In the genomic region with DNA sequence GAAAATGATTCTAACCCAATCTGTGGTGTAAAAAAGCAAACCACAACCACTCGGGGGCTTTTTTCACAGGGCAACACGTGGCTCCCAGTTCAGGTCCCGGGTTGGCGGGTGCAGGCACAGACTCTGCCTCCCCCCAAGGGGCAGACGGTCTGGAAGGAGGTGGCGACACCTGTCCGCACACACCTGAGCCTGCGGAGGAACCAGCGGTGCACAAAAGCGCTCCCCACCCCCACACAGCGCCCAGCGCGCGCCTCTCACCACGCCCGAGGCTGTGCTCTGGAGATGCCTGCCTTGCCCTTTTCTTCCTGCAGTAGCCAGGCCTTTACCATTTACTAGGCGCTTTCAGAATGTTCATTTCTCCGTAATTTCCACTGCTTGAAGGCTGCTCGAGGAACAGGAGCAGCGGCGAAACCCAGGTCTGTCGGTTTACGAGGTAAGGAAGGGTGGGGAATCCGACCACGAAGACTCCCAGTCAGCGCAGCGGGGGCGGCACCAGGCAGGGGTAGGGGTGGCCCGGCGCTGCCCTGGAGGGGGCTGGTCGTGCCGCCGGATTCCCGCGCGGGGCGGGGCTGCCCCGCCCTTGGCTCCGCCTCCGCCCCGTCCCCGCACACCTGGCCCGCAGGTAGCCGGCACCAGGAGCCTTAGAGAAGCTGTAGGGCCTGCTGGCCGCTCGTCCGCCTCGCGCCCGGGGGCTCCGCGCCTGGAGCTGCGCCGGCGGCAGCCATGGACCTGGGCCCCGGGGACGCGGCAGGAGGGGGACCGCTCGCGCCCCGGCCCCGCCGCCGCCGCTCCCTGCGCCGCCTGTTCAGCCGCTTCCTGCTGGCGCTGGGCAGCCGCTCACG, we compare ENCODE assay signal across 8 cellular contexts. TPM values are rescaled to one million over a fixed set of nuclear protein-coding genes. Genes with fewer than 3 reads are reported as not detected.
A peak's percentile ranks its signal among the peaks of the same experiment; 100 is the strongest.
DNase-seq lines count a peak whose midpoint lies in the region; ATAC-seq, FAIRE-seq and TF ChIP-seq lines count a peak whose summit lies in the region.

A gene with protein sequence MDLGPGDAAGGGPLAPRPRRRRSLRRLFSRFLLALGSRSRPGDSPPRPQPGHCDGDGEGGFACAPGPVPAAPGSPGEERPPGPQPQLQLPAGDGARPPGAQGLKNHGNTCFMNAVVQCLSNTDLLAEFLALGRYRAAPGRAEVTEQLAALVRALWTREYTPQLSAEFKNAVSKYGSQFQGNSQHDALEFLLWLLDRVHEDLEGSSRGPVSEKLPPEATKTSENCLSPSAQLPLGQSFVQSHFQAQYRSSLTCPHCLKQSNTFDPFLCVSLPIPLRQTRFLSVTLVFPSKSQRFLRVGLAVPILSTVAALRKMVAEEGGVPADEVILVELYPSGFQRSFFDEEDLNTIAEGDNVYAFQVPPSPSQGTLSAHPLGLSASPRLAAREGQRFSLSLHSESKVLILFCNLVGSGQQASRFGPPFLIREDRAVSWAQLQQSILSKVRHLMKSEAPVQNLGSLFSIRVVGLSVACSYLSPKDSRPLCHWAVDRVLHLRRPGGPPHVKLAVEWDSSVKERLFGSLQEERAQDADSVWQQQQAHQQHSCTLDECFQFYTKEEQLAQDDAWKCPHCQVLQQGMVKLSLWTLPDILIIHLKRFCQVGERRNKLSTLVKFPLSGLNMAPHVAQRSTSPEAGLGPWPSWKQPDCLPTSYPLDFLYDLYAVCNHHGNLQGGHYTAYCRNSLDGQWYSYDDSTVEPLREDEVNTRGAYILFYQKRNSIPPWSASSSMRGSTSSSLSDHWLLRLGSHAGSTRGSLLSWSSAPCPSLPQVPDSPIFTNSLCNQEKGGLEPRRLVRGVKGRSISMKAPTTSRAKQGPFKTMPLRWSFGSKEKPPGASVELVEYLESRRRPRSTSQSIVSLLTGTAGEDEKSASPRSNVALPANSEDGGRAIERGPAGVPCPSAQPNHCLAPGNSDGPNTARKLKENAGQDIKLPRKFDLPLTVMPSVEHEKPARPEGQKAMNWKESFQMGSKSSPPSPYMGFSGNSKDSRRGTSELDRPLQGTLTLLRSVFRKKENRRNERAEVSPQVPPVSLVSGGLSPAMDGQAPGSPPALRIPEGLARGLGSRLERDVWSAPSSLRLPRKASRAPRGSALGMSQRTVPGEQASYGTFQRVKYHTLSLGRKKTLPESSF (plus strand): TSS at position 608 of the 842 bp plus-strand sequence. CDS start 116 bp downstream, at position 724.

- no peaks in the 10 kb centered on the region for H3K36me3 Mint-ChIP-seq in CD4-positive, alpha-beta T cell (ENCODE audit: low read depth)
- H3K36me3 Mint-ChIP-seq in central memory CD8-positive, alpha-beta T cell (ENCODE audit: insufficient read depth): no peaks in the 10 kb centered on the region

- no peaks in the 10 kb centered on the region for H3K9me3 Mint-ChIP-seq in CD4-positive, alpha-beta T cell
- no peaks in the 10 kb centered on the region for H3K9me3 Mint-ChIP-seq in central memory CD8-positive, alpha-beta T cell

- peaks cover 12% of the 10 kb centered on the region for H3F3A ChIP-seq in GM23248 (ENCODE audit: insufficient read depth)

- no peak for FAIRE-seq in RCC 7860 (lab: Jason Lieb, UNC)

- WGBS in GM23248 (ENCODE audit: low coverage in 1 of 2, low lambda C conversion rate in 2 of 2, missing lambda C conversion rate in 2 of 2), 2 experiments: 2 to 4% methylated on average over 44 to 52 of the region's 72 CpGs
- no CpG with 5 or more reads among the region's 72 CpGs for WGBS in right lobe of liver (ENCODE audit: insufficient coverage, low coverage, low lambda C conversion rate, missing lambda C conversion rate)
- WGBS in stomach, 5 donors: 0 to 2% (median 0%) methylated on average over 4 to 72 of the region's 72 CpGs

- H3K4me1 Mint-ChIP-seq in CD4-positive, alpha-beta T cell (ENCODE audit: low read depth): peaks cover 14% of the 10 kb centered on the region
- H3K4me1 Mint-ChIP-seq in central memory CD8-positive, alpha-beta T cell: peaks cover 16% of the 10 kb centered on the region

- H3K27ac ChIP-seq in CD4-positive, alpha-beta T cell (ENCODE audit: low read depth, low read length): no peak within 1 kb of the TSS
- H3K27ac ChIP-seq in GM23248: no peak within 1 kb of the TSS
- peak within 1 kb of the TSS; percentile 73 to 92 (median 85) for H3K27ac ChIP-seq in right lobe of liver
- peak within 1 kb of the TSS; percentile 88 to 99 (median 93) for H3K27ac ChIP-seq in stomach

- H3K79me2 ChIP-seq in GM23248 (ENCODE audit: insufficient read depth): no peaks in the 10 kb centered on the region

- in situ Hi-C loops in GM23248 (cut with MboI): loop anchor here (5.0 kb wide), 1 partner anchor 53 kb away; no protein-coding TSS in a partner anchor

- peaks cover 66% of the 10 kb centered on the region for H3K27me3 Mint-ChIP-seq in CD4-positive, alpha-beta T cell
- H3K27me3 Mint-ChIP-seq in central memory CD8-positive, alpha-beta T cell: peaks cover 73% of the 10 kb centered on the region

- TF ChIP-seq CTCF in CD4-positive, alpha-beta T cell (IDR thresholded peaks at IDR 0.05): no peak
- TF ChIP-seq CTCF in right lobe of liver (IDR thresholded peaks at IDR 0.05) (no peak), stomach (IDR thresholded peaks at IDR 0.05) (peak in 1 of 7 experiments; percentile 3)

- H3K4me3 Mint-ChIP-seq in CD4-positive, alpha-beta T cell: peak within 1 kb of the TSS; percentile 82
- peak within 1 kb of the TSS; percentile 73 for H3K4me3 Mint-ChIP-seq in central memory CD8-positive, alpha-beta T cell

- peak; percentile 60 for TF ChIP-seq POLR2A in right lobe of liver (IDR thresholded peaks at IDR 0.05)
- no peak for TF ChIP-seq POLR2A in stomach (IDR thresholded peaks at IDR 0.05)

- intact Hi-C loops in CD4-positive, alpha-beta T cell (cut with DNase I, micrococcal nuclease): no loop called here
- intact Hi-C loops in right lobe of liver (cut with DNase I): no loop called here
- intact Hi-C loops in stomach (cut with DNase I; ENCODE audit: low total_unique reads): no loop called here

- peaks cover 44% of the 10 kb centered on the region for H3K27me3 ChIP-seq in CD4-positive, alpha-beta T cell (ENCODE audit: control insufficient read depth, insufficient read depth, low read length)
- H3K27me3 ChIP-seq in GM23248 (replicated peaks; ENCODE audit: insufficient read depth): peaks cover 14% of the 10 kb centered on the region
- no peaks in the 10 kb centered on the region for H3K27me3 ChIP-seq in right lobe of liver
- H3K27me3 ChIP-seq in stomach: peaks cover 0 to 57% (median 17%) of the 10 kb centered on the region in 3 donors

- ATAC-seq in CD4-positive, alpha-beta T cell (ENCODE audit: poor library complexity): peak; percentile 32
- peak; percentile 24 for ATAC-seq in central memory CD8-positive, alpha-beta T cell (replicated peaks; ENCODE audit: extremely low read depth, poor library complexity, severe bottlenecking)
- peak; percentile 67 to 87 (median 76) for ATAC-seq in right lobe of liver
- ATAC-seq in HG03432 (IDR thresholded peaks at IDR 0.05; ENCODE audit: unreplicated experiment): no peak

- no peaks in the 10 kb centered on the region for H3K9me3 ChIP-seq in CD4-positive, alpha-beta T cell (ENCODE audit: control insufficient read depth, low read length)
- H3K9me3 ChIP-seq in GM23248 (ENCODE audit: low read depth) (no peaks in the 10 kb centered on the region), right lobe of liver (no peaks in the 10 kb centered on the region), stomach (peaks cover 0 to 5% (median 2%) of the 10 kb centered on the region in 4 donors)

- TF ChIP-seq EP300 in stomach (IDR thresholded peaks at IDR 0.05): no peak

- H3K9ac ChIP-seq in GM23248: no peak within 1 kb of the TSS

- H3K4me1 ChIP-seq in GM23248 (ENCODE audit: insufficient read depth): peaks cover 11% of the 10 kb centered on the region; the same call in 1 of the 2 replicates
- peaks cover 0 to 13% (median 0%) of the 10 kb centered on the region in 4 donors for H3K4me1 ChIP-seq in right lobe of liver
- peaks cover 14 to 30% (median 20%) of the 10 kb centered on the region in 4 donors for H3K4me1 ChIP-seq in stomach

- peak within 1 kb of the TSS; percentile 55 for H3K4me3 ChIP-seq in GM23248
- peak within 1 kb of the TSS; percentile 66 to 76 (median 73) for H3K4me3 ChIP-seq in right lobe of liver
- peak within 1 kb of the TSS; percentile 63 to 71 (median 68) for H3K4me3 ChIP-seq in stomach

- peak within 1 kb of the TSS; percentile 63 for H3K4me2 ChIP-seq in GM23248 (ENCODE audit: unreplicated experiment)

- H3K36me3 ChIP-seq in GM23248 (ENCODE audit: low read depth): no peaks in the 10 kb centered on the region
- H3K36me3 ChIP-seq in right lobe of liver: no peaks in the 10 kb centered on the region
- H3K36me3 ChIP-seq in stomach: no peaks in the 10 kb centered on the region

- H3K9me2 ChIP-seq in GM23248 (ENCODE audit: insufficient read depth): no peaks in the 10 kb centered on the region

- no peaks in the 10 kb centered on the region for H4K20me1 ChIP-seq in GM23248 (ENCODE audit: insufficient read depth)

- no peak for DNase-seq in CD4-positive, alpha-beta T cell
- DNase-seq in GM23248 (peak; percentile 31), RCC 7860 (ENCODE audit: low spot score) (peak; percentile 35), right lobe of liver (peak; percentile 70 to 79 (median 74)), stomach (peak; percentile 69), NCI-H1694 treated with DMSO at 0.1 percent for 48 hours (lab: John Stamatoyannopoulos, UW) (no peak)
- no peak for DNase-seq in central memory CD8-positive, alpha-beta T cell (ENCODE audit: low spot score in 2 of 2)

- no peak within 1 kb of the TSS for H3K27ac Mint-ChIP-seq in CD4-positive, alpha-beta T cell
- no peak within 1 kb of the TSS for H3K27ac Mint-ChIP-seq in central memory CD8-positive, alpha-beta T cell (ENCODE audit: low read depth)

- H2AFZ ChIP-seq in GM23248: peak within 1 kb of the TSS; percentile 79

- CTCF ChIA-PET in CD4-positive, alpha-beta T cell (lab: Charles Lee): no interaction called here

- POLR2A ChIA-PET in CD4-positive, alpha-beta T cell (lab: Charles Lee): no interaction called here

RNA-seq across cellular contexts. Expression of the gene that starts here (rescaled TPM):
- total RNA-seq in CD4-positive, alpha-beta T cell: under 1 TPM; 0.08 to 0.17 TPM
- total RNA-seq in GM23248 (2014; rRNA removed; shearing (Covaris generic)): 0.25 TPM in 1 of 2 replicates, not detected in the other
- polyA plus RNA-seq in GM23248 (2016; fragmentation: Nextera tagmentation; extraction: Ambion mirVana) (0.08 TPM in 1 of 2 replicates, not detected in the other), stomach (1 to 10 TPM; 1.5 to 3.8 (median 1.5) TPM)
- total RNA-seq in right lobe of liver (10 to 100 TPM in 2 of 6 experiments, 1 to 10 TPM in 4; 2.1 to 11.6 (median 6.8) TPM), stomach (10 to 100 TPM in 3 of 5 donors, 1 to 10 TPM in 2; 1.3 to 55.4 (median 10.3) TPM)

Comparison
In these comparisons a context has a peak if more than half of its experiments do, and no peak if none do; other contexts are left out.
1. Peak in ATAC-seq in CD4-positive, alpha-beta T cell; RNA of the gene not detected or under 1 TPM.
2. Peak in DNase-seq, H3K4me3 ChIP-seq and H3K4me2 ChIP-seq in GM23248; RNA of the gene not detected or under 1 TPM.
3. DNase-seq: peak in RCC 7860 (single experiment), right lobe of liver (3 of 3) and stomach (single experiment); none in CD4-positive, alpha-beta T cell (0 of 10), central memory CD8-positive, alpha-beta T cell (0 of 2) and NCI-H1694 treated with DMSO at 0.1 percent for 48 hours (single experiment).
4. H3K27ac ChIP-seq: peak in right lobe of liver (3 of 3) and stomach (5 of 5); none in CD4-positive, alpha-beta T cell (single experiment) and GM23248 (single experiment).
5. Peak in every context shown above with its lines, with median percentiles within 50 percentile points of each other: H3K4me3 ChIP-seq.